Comparison of ENCODE assay signal across 20 cellular contexts in genomic region chr1:163844393-163844948, GRCh38.
DNase-seq lines count a peak whose midpoint lies in the region; ATAC-seq and TF ChIP-seq lines count a peak whose summit lies in the region.
"Had no signal": no experiment of that assay in that cellular context is flagged by ENCODE, and none has a peak within 500 bp of the region (broad histone marks: within the 10 kb centered on the region; RNA-seq: fewer than 3 reads in every experiment).

No MANE protein-coding gene starts in this region.

- DNase-seq in AG20443 (ENCODE audit: low spot score): peak; percentile 77
- peak; percentile 42 for DNase-seq in NCI-H82 (lab: John Stamatoyannopoulos, UW)
- peak; percentile 61 for DNase-seq in fibroblast of gingiva (ENCODE audit: low read depth)
- no peak for DNase-seq in activated naive CD4-positive, alpha-beta T cell treated with anti-CD3 and anti-CD28 coated beads for 36 hours
- DNase-seq in SW480 (ENCODE audit: low spot score): no peak
- no peak for DNase-seq in left colon
- DNase-seq: activated CD4-positive, CD25-positive, alpha-beta regulatory T cell treated with anti-CD3 and anti-CD28 coated beads, Interleukin-2, amount 50 U/mL, for 72 hours; activated gamma-delta T cell treated with Interleukin-2 at 50 U/mL for 16 hours; H7; left lung; naive B cell; NCI-H1092; NCI-H2171; NK-92 treated with Interleukin-12 subunit alpha and Interleukin-12 subunit beta, amount 100 ng/mL, for 24 hours; stimulated activated CD4-positive, alpha-beta T cell treated with anti-CD3 and anti-CD28 coated beads, Interleukin-1b, Interleukin-23, amount 100 ng/mL, for 48 hours; T-helper 17 cell had no signal

- H3K36me3 Mint-ChIP-seq in nephron (ENCODE audit: low read depth): no peaks in the 10 kb centered on the region
- no peaks in the 10 kb centered on the region for H3K36me3 Mint-ChIP-seq in activated naive CD4-positive, alpha-beta T cell treated with anti-CD3 and anti-CD28 coated beads for 36 hours (ENCODE audit: low read depth)
- H3K36me3 Mint-ChIP-seq: IgD-negative memory B cell, naive B cell had no signal

- ATAC-seq in GM18505 (IDR thresholded peaks at IDR 0.05; ENCODE audit: unreplicated experiment) (no peak), left colon (no peak)
- ATAC-seq: esophagus mucosa, left lung, T-helper 17 cell had no signal

- no peaks in the 10 kb centered on the region for H3K27me3 Mint-ChIP-seq in nephron (ENCODE audit: low read depth)
- H3K27me3 Mint-ChIP-seq in activated naive CD4-positive, alpha-beta T cell treated with anti-CD3 and anti-CD28 coated beads for 36 hours (ENCODE audit: low read depth): no peaks in the 10 kb centered on the region
- H3K27me3 Mint-ChIP-seq: IgD-negative memory B cell, naive B cell, T-helper 17 cell had no signal

- no peak for TF ChIP-seq POLR2A in GM18505 (IDR thresholded peaks at IDR 0.05; ENCODE audit: borderline replicate concordance, extremely low read depth, insufficient read depth, insufficient read length)

- peak overlapping the region in 2 of 3 experiments; percentile 29 to 47 for H3K27ac Mint-ChIP-seq in nephron
- H3K27ac Mint-ChIP-seq in activated naive CD4-positive, alpha-beta T cell treated with anti-CD3 and anti-CD28 coated beads for 36 hours: no peak overlapping the region
- H3K27ac Mint-ChIP-seq: IgD-negative memory B cell, naive B cell, T-helper 17 cell had no signal

- H3K9me3 Mint-ChIP-seq in nephron: no peaks in the 10 kb centered on the region
- H3K9me3 Mint-ChIP-seq in activated naive CD4-positive, alpha-beta T cell treated with anti-CD3 and anti-CD28 coated beads for 36 hours: peaks cover 5% of the 10 kb centered on the region

- H3K4me1 Mint-ChIP-seq in nephron: peaks cover 23% of the 10 kb centered on the region
- no peaks in the 10 kb centered on the region for H3K4me1 Mint-ChIP-seq in activated naive CD4-positive, alpha-beta T cell treated with anti-CD3 and anti-CD28 coated beads for 36 hours (ENCODE audit: low read depth)
- H3K4me1 Mint-ChIP-seq: naive B cell, T-helper 17 cell had no signal

- CTCF ChIA-PET in activated naive CD4-positive, alpha-beta T cell treated with anti-CD3 and anti-CD28 coated beads for 36 hours (lab: Charles Lee): no interaction called here

- no peak for TF ChIP-seq CTCF in nephron (IDR thresholded peaks at IDR 0.05; ENCODE audit: unreplicated experiment in 3 of 3)

- intact Hi-C loops in activated naive CD4-positive, alpha-beta T cell treated with anti-CD3 and anti-CD28 coated beads for 36 hours (cut with micrococcal nuclease): no loop called here
- intact Hi-C loops in left colon (cut with DNase I, micrococcal nuclease): no loop called here

- no peak overlapping the region for H3K4me3 Mint-ChIP-seq in nephron
- no peak overlapping the region for H3K4me3 Mint-ChIP-seq in activated naive CD4-positive, alpha-beta T cell treated with anti-CD3 and anti-CD28 coated beads for 36 hours
- H3K4me3 Mint-ChIP-seq: IgD-negative memory B cell, T-helper 17 cell had no signal

Comparison
In these comparisons a context has a peak if more than half of its experiments do, and no peak if none do; other contexts are left out.
1. DNase-seq: peak in AG20443 (single experiment), NCI-H82 (single experiment) and fibroblast of gingiva (single experiment); none in activated naive CD4-positive, alpha-beta T cell treated with anti-CD3 and anti-CD28 coated beads for 36 hours (single experiment), SW480 (single experiment) and left colon (0 of 2).